Comparison of ENCODE assay signal across 24 cellular contexts in the genomic region with DNA sequence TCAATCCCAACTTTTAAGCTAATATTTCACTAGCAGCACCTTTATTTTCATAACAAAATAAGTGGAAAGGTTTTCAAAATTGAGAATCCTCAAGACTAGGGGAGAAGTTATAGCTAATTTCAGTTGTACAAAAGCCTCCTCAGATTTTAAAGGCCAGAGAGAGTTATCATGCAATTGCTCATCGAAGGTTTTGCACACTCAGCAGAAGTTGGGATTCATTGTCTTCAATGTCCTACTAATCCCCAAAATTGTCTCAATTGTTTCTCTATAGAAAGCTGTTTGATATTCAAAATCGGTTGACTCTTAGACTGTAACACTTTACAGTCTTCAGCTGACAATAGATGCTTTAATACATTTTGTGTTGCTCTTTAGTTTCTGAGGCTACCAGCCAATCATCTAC.
A peak's percentile ranks its signal among the peaks of the same experiment; 100 is the strongest.
DNase-seq lines count a peak whose midpoint lies in the region; ATAC-seq, FAIRE-seq and TF ChIP-seq lines count a peak whose summit lies in the region.
"Had no signal": no experiment of that assay in that cellular context is flagged by ENCODE, and none has a peak within 500 bp of the region (broad histone marks: within the 10 kb centered on the region; RNA-seq: fewer than 3 reads in every experiment).

No MANE protein-coding gene starts in this region.

- H3K9me1 ChIP-seq in K562 (ENCODE audit: control insufficient read depth, insufficient read depth, low read length): no peaks in the 10 kb centered on the region

- ATAC-seq in HepG2 (no peak), right lobe of liver (no peak), K562 (no peak), pancreas (no peak)
- ATAC-seq: GM12878 had no signal

- in situ Hi-C loops in HepG2 (cut with HindIII; ENCODE audit: extremely low pct_ligation_motif_present, low pct_unique_long_range_greater_than_20kb): no loop called here
- in situ Hi-C loops in K562 (cut with MboI): no loop called here

- H3K79me2 ChIP-seq in HepG2 (ENCODE audit: insufficient read depth, low read length): no peaks in the 10 kb centered on the region
- no peaks in the 10 kb centered on the region for H3K79me2 ChIP-seq in K562 (ENCODE audit: control insufficient read depth, insufficient read depth, low read length)

- H3K27ac ChIP-seq in HepG2 (ENCODE audit: extremely low read length, insufficient read depth, low read length) (no peak overlapping the region), right lobe of liver (no peak overlapping the region), K562 (ENCODE audit: extremely low read depth, low read depth, low read length) (no peak overlapping the region), pancreas (no peak overlapping the region)
- H3K27ac ChIP-seq: 22Rv1, BLaER1 had no signal

- peaks cover 16% of the 10 kb centered on the region for H3K9me3 ChIP-seq in HepG2 (ENCODE audit: low read length)
- no peaks in the 10 kb centered on the region for H3K9me3 ChIP-seq in right lobe of liver
- no peaks in the 10 kb centered on the region for H3K9me3 ChIP-seq in K562 (replicated peaks; ENCODE audit: control insufficient read depth, insufficient read depth, low read depth, low read length)
- no peaks in the 10 kb centered on the region for H3K9me3 ChIP-seq in pancreas
- H3K9me3 ChIP-seq: BE2C had no signal

- DNase-seq in HepG2 (ENCODE audit: low spot score) (no peak), right lobe of liver (no peak), K562 (ENCODE audit: extremely low read depth in 1 of 4, low spot score in 3 of 4) (no peak), pancreas (no peak)
- DNase-seq in stimulated activated CD4-positive, alpha-beta T cell treated with anti-CD3 and anti-CD28 coated beads, Interleukin-4, amount 100 ng/mL, for 1 hour: no peak
- DNase-seq: ACHN; BE2C; C1 segment of cervical spinal cord; CD4-positive, alpha-beta memory T cell; CD4-positive, CD25-positive, alpha-beta regulatory T cell; CD8-positive, alpha-beta memory T cell; COR-L47; DMS 273 treated with DMSO at 0.1 percent for 48 hours; DMS153; DMS53; DMS79; DND-41; EL; GDM1 had no signal

- H3K4me1 ChIP-seq in HepG2 (ENCODE audit: insufficient read depth, low read length): no peaks in the 10 kb centered on the region
- H3K4me1 ChIP-seq in right lobe of liver: no peaks in the 10 kb centered on the region
- H3K4me1 ChIP-seq in K562 (replicated peaks in 1 of 2; ENCODE audit: control insufficient read depth in 2 of 2, insufficient read depth in 2 of 2, low read length in 2 of 2): no peaks in the 10 kb centered on the region
- no peaks in the 10 kb centered on the region for H3K4me1 ChIP-seq in pancreas
- H3K4me1 ChIP-seq: BE2C, BLaER1 had no signal

- no peaks in the 10 kb centered on the region for H3K27me3 ChIP-seq in HepG2 (ENCODE audit: control insufficient read depth in 1 of 2, insufficient read depth in 2 of 2, low read length in 2 of 2)
- H3K27me3 ChIP-seq in right lobe of liver: no peaks in the 10 kb centered on the region
- no peaks in the 10 kb centered on the region for H3K27me3 ChIP-seq in K562 (ENCODE audit: control insufficient read depth in 2 of 2, insufficient read depth in 2 of 2, low read length in 2 of 2)
- H3K27me3 ChIP-seq in pancreas: peaks cover 0 to 4% (median 0%) of the 10 kb centered on the region in 4 donors
- H3K27me3 ChIP-seq: BE2C, BLaER1 had no signal

- H2AFZ ChIP-seq in HepG2 (ENCODE audit: low read length) (no peak overlapping the region), K562 (ENCODE audit: low read depth, low read length) (no peak overlapping the region)

- BruUV-seq in HepG2 (replicated peaks; lab: Mats Ljungman, UMichigan) (no TSS peak), K562 (replicated peaks; lab: Mats Ljungman, UMichigan) (no TSS peak)

- WGBS in HepG2 (ENCODE audit: low lambda C conversion rate): 2% methylated on average over 2 of the region's 2 CpGs
- WGBS in right lobe of liver (ENCODE audit: insufficient coverage, low coverage, low lambda C conversion rate, missing lambda C conversion rate): 95% methylated on average over 2 of the region's 2 CpGs
- 0% methylated on average over 2 of the region's 2 CpGs for WGBS in K562 (ENCODE audit: insufficient coverage, low coverage, missing lambda C conversion rate)
- 79 to 91% methylated on average over 2 of the region's 2 CpGs for WGBS in pancreas, 2 donors

- no peak overlapping the region for H3K9ac ChIP-seq in HepG2 (ENCODE audit: insufficient read depth, low read depth, low read length)
- no peak overlapping the region for H3K9ac ChIP-seq in K562 (ENCODE audit: insufficient read depth in 1 of 2, low read depth in 2 of 2, low read length in 2 of 2)
- H3K9ac ChIP-seq: BLaER1 had no signal

- POLR2A ChIA-PET in HepG2 (lab: Yijun Ruan, JAX) (no interaction called here), K562 (lab: Yijun Ruan, JAX) (interaction anchor here (0.6 kb wide), 1 partner anchor 55 kb away, joined by 3 read pairs; no protein-coding TSS in a partner anchor)

- FAIRE-seq in HepG2 (lab: Jason Lieb, UNC): no peak
- FAIRE-seq in K562 (lab: Jason Lieb, UNC): no peak
- FAIRE-seq in pancreas (lab: Jason Lieb, UNC): no peak
- FAIRE-seq: GM12878, GM12892, GM18507 had no signal

- TF ChIP-seq CTCF in HepG2 (CRISPR knock-in tag; IDR thresholded peaks at IDR 0.05) (no peak), right lobe of liver (IDR thresholded peaks at IDR 0.05) (no peak), K562 (IDR thresholded peaks at IDR 0.05 in 2 of 3, conservative IDR thresholded peaks at IDR 0.05 in 1 of 3; ENCODE audit: insufficient read depth in 2 of 3, low read depth in 1 of 3, low read length in 3 of 3) (no peak), pancreas (IDR thresholded peaks at IDR 0.05) (no peak)

- no peaks in the 10 kb centered on the region for H3K36me3 ChIP-seq in HepG2 (replicated peaks in 1 of 2; ENCODE audit: control insufficient read depth in 1 of 2, insufficient read depth in 2 of 2, low read length in 2 of 2)
- H3K36me3 ChIP-seq in right lobe of liver: no peaks in the 10 kb centered on the region
- no peaks in the 10 kb centered on the region for H3K36me3 ChIP-seq in K562 (ENCODE audit: control insufficient read depth, insufficient read depth, low read length)
- no peaks in the 10 kb centered on the region for H3K36me3 ChIP-seq in pancreas
- H3K36me3 ChIP-seq: BE2C had no signal

- no peak overlapping the region for H3K4me3 ChIP-seq in HepG2 (replicated peaks in 1 of 3; ENCODE audit: insufficient read depth in 1 of 3, low read depth in 2 of 3, low read length in 3 of 3)
- no peak overlapping the region for H3K4me3 ChIP-seq in right lobe of liver
- no peak overlapping the region for H3K4me3 ChIP-seq in K562
- H3K4me3 ChIP-seq in pancreas: no peak overlapping the region
- H3K4me3 ChIP-seq: BLaER1, GM12878 had no signal

- H4K20me1 ChIP-seq in HepG2 (ENCODE audit: insufficient read depth, low read length) (no peaks in the 10 kb centered on the region), K562 (replicated peaks; ENCODE audit: control insufficient read depth, insufficient read depth, low read length) (no peaks in the 10 kb centered on the region)
- H4K20me1 ChIP-seq: BLaER1 had no signal

- CTCF ChIA-PET in HepG2 (lab: Yijun Ruan, JAX; ENCODE audit: low intra/inter-chr PET ratio, low total read pairs) (no interaction called here), K562 (lab: Yijun Ruan, JAX; ENCODE audit: low intra/inter-chr PET ratio) (no interaction called here)

- H3K4me2 ChIP-seq in HepG2 (ENCODE audit: low read depth, low read length) (no peak overlapping the region), K562 (ENCODE audit: insufficient read depth, low read length) (no peak overlapping the region)
- H3K4me2 ChIP-seq: BLaER1 had no signal

- intact Hi-C loops in HepG2 (cut with micrococcal nuclease; ENCODE audit: unreplicated experiment): no loop called here
- intact Hi-C loops in right lobe of liver (cut with DNase I): no loop called here
- intact Hi-C loops in K562 (cut with micrococcal nuclease): no loop called here
- intact Hi-C loops in pancreas (cut with DNase I): no loop called here

- no peak for TF ChIP-seq EP300 in HepG2 (IDR thresholded peaks at IDR 0.05; ENCODE audit: low read depth in 2 of 2, low read length in 2 of 2)
- TF ChIP-seq EP300 in HepG2 (CRISPR knock-in tag; IDR thresholded peaks at IDR 0.05; ENCODE audit: borderline replicate concordance): no peak
- no peak for TF ChIP-seq EP300 in K562 (IDR thresholded peaks at IDR 0.05; ENCODE audit: low read length)

- TF ChIP-seq POLR2A in HepG2 (IDR thresholded peaks at IDR 0.05; ENCODE audit: insufficient read depth in 1 of 2, low read depth in 2 of 2, low read length in 2 of 2): no peak
- no peak for TF ChIP-seq POLR2A in right lobe of liver (IDR thresholded peaks at IDR 0.05)
- no peak for TF ChIP-seq POLR2A in K562 (conservative IDR thresholded peaks at IDR 0.05)

- TF ChIP-seq RAD21 in HepG2 (CRISPR knock-in tag; IDR thresholded peaks at IDR 0.05) (no peak), K562 (CRISPR knock-in tag; conservative IDR thresholded peaks at IDR 0.05 in 1 of 2, IDR thresholded peaks at IDR 0.05 in 1 of 2) (no peak)

TF ChIP-seq in HepG2, 621 proteins besides CTCF, POLR2A, EP300 and RAD21:
- TF ChIP-seq ERF (CRISPR knock-in tag; IDR thresholded peaks at IDR 0.05) (no peak), TCF7L2 (IDR thresholded peaks at IDR 0.05; ENCODE audit: low read depth, low read length) (no peak), MAFF (IDR thresholded peaks at IDR 0.05; ENCODE audit: low read depth, low read length) (peak; percentile 77), MAFK (conservative IDR thresholded peaks at IDR 0.05 in 1 of 2, IDR thresholded peaks at IDR 0.05 in 1 of 2; ENCODE audit: low read length in 2 of 2) (peak; percentile 82 to 90), MBD4 (IDR thresholded peaks at IDR 0.05; ENCODE audit: borderline replicate concordance, low read length) (no peak), POLR2AphosphoS5 (IDR thresholded peaks at IDR 0.05; ENCODE audit: low read depth, low read length) (no peak), PAWR (CRISPR knock-in tag; IDR thresholded peaks at IDR 0.05; ENCODE audit: borderline replicate concordance) (no peak)

TF ChIP-seq in K562, 482 proteins besides CTCF, POLR2A, EP300 and RAD21:
- TF ChIP-seq ZNF316 (IDR thresholded peaks at IDR 0.05) (peak; percentile 78), MAFF (IDR thresholded peaks at IDR 0.05; ENCODE audit: low read length) (peak; percentile 70), C11orf30 (IDR thresholded peaks at IDR 0.05; ENCODE audit: low read depth) (peak; percentile 57), KLF1 (tag; IDR thresholded peaks at IDR 0.05) (no peak), FOXA3 (CRISPR knock-in tag; conservative IDR thresholded peaks at IDR 0.05 in 1 of 2, IDR thresholded peaks at IDR 0.05 in 1 of 2) (no peak), MAFK (IDR thresholded peaks at IDR 0.05; ENCODE audit: low read length) (peak; percentile 74), ZNF444 (CRISPR knock-in tag; IDR thresholded peaks at IDR 0.05) (no peak), MAFG (tag; conservative IDR thresholded peaks at IDR 0.05) (peak; percentile 75)

Comparison
In these comparisons a context has a peak if more than half of its experiments do, and no peak if none do; other contexts are left out.
1. Of the 241 proteins assayed by ChIP-seq in both HepG2 and K562: peak only in HepG2: none; only in K562: MAFG; in both: MAFF and MAFK; in neither: 238.